23 cellular contexts compared by ENCODE assay signal in genomic region chr12:47986832-47987231, GRCh38. TPM values are rescaled to one million over a fixed set of nuclear protein-coding genes. Genes with fewer than 3 reads are reported as not detected.
"Had no signal": no experiment of that assay in that cellular context is flagged by ENCODE, and none has a peak within 500 bp of the region (broad histone marks: within the 10 kb centered on the region; RNA-seq: fewer than 3 reads in every experiment).

No MANE protein-coding gene starts in this region.

- H3K4me3 Mint-ChIP-seq: endodermal cell; naive thymus-derived CD8-positive, alpha-beta T cell; nephron progenitor cell; stimulated activated memory B cell treated with anti-CD40 and anti-IgM and Interleukin-4, amounts not matched to agents 10 μg/mL and 1 μg/mL and 100 μg/mL, for 72 hours had no signal

- ATAC-seq: esophagus mucosa; gastrocnemius medialis; heart left ventricle; left cardiac atrium; lower lobe of right lung; naive thymus-derived CD8-positive, alpha-beta T cell; right lobe of liver; stimulated activated memory B cell treated with anti-CD40 and anti-IgM and Interleukin-4, amounts not matched to agents 10 μg/mL and 1 μg/mL and 100 μg/mL, for 72 hours; stimulated activated naive CD8-positive, alpha-beta T cell treated with anti-CD3 and anti-CD28 coated beads, Interleukin-15, Interleukin-2, amounts not matched to agents 100 U/mL and 50 U/mL, for 24 hours had no signal

- H3K9me3 Mint-ChIP-seq: endodermal cell; naive thymus-derived CD8-positive, alpha-beta T cell; nephron progenitor cell; stimulated activated memory B cell treated with anti-CD40 and anti-IgM and Interleukin-4, amounts not matched to agents 10 μg/mL and 1 μg/mL and 100 μg/mL, for 72 hours had no signal

- H3K36me3 Mint-ChIP-seq: naive thymus-derived CD8-positive, alpha-beta T cell; stimulated activated memory B cell treated with anti-CD40 and anti-IgM and Interleukin-4, amounts not matched to agents 10 μg/mL and 1 μg/mL and 100 μg/mL, for 72 hours had no signal

- H3K27ac Mint-ChIP-seq: endodermal cell; stimulated activated memory B cell treated with anti-CD40 and anti-IgM and Interleukin-4, amounts not matched to agents 10 μg/mL and 1 μg/mL and 100 μg/mL, for 72 hours had no signal

- DNase-seq: cortex of kidney; endodermal cell; foreskin fibroblast; gastrocnemius medialis; heart left ventricle; left cardiac atrium; left ventricle myocardium inferior; lower lobe of right lung; nephron progenitor cell; retina; stimulated activated CD4-positive, alpha-beta T cell treated with anti-CD3 and anti-CD28 coated beads, Interleukin-2, amount 100 ng/mL, for 24 hours; stimulated activated CD4-positive, alpha-beta T cell treated with anti-CD3 and anti-CD28 coated beads, Interleukin-4, amount 100 ng/mL, for 24 hours; stimulated activated naive CD8-positive, alpha-beta T cell treated with anti-CD3 and anti-CD28 coated beads, Interleukin-15, Interleukin-2, amounts not matched to agents 100 U/mL and 50 U/mL, for 24 hours; substantia nigra; testis had no signal

RNA-seq across cellular contexts. Expression of gene COL2A1, which starts 17.4 kb away (rescaled TPM):
- total RNA-seq: dermis microvascular lymphatic vessel endothelial cell, esophagus mucosa, gastrocnemius medialis, glomerular endothelial cell, left cardiac atrium, left ventricle myocardium inferior, lower lobe of right lung, mesenteric fat pad, pulmonary artery endothelial cell, right lobe of liver had no signal
